ENCODE assay signal across 2 cellular contexts in the genomic region with DNA sequence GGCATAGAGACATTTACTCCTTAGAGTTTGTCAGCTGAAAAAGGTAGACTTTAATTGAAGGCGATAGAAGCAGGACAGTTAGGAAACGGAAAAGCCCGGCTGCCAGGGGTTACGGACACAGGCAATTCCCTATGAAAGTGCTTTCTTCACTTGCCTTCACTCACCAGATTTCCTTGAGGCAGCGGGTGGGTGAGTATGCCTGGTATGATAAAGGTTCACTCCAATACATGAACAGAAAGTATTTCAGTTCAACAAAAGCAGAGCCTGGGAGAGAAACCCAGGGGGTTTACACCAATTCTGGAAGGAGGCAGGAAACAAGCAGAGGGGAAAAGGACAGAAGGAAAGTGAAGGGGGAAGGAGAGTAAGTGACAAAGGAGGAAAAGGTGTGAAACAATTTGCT.
TF ChIP-seq lines count a peak whose summit lies in the region.

No MANE protein-coding gene starts in this region.

TF ChIP-seq in GM23338, 12 proteins besides CTCF, POLR2A, EP300 and RAD21 (continues in another document):
- TF ChIP-seq EZH2 (IDR thresholded peaks at IDR 0.05; ENCODE audit: low read depth, unreplicated experiment) (no peak), NANOG (IDR thresholded peaks at IDR 0.05; ENCODE audit: borderline replicate concordance) (no peak), POLR2AphosphoS5 (IDR thresholded peaks at IDR 0.05; ENCODE audit: low read depth) (no peak), JUNB (IDR thresholded peaks at IDR 0.05; ENCODE audit: unreplicated experiment) (no peak), ZNF331 (CRISPR knock-in tag; IDR thresholded peaks at IDR 0.05; ENCODE audit: low read depth) (no peak), EZH2phosphoT487 (IDR thresholded peaks at IDR 0.05; ENCODE audit: unreplicated experiment) (no peak), ZNF114 (CRISPR knock-in tag; IDR thresholded peaks at IDR 0.05) (no peak), STAT1 (IDR thresholded peaks at IDR 0.05; ENCODE audit: unreplicated experiment) (no peak), CREB1 (CRISPR knock-in tag; IDR thresholded peaks at IDR 0.05; ENCODE audit: low read depth) (no peak)
- TF ChIP-seq, protein P1, sequence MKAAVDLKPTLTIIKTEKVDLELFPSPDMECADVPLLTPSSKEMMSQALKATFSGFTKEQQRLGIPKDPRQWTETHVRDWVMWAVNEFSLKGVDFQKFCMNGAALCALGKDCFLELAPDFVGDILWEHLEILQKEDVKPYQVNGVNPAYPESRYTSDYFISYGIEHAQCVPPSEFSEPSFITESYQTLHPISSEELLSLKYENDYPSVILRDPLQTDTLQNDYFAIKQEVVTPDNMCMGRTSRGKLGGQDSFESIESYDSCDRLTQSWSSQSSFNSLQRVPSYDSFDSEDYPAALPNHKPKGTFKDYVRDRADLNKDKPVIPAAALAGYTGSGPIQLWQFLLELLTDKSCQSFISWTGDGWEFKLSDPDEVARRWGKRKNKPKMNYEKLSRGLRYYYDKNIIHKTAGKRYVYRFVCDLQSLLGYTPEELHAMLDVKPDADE (IDR thresholded peaks at IDR 0.05): no peak
- TF ChIP-seq, protein P2, sequence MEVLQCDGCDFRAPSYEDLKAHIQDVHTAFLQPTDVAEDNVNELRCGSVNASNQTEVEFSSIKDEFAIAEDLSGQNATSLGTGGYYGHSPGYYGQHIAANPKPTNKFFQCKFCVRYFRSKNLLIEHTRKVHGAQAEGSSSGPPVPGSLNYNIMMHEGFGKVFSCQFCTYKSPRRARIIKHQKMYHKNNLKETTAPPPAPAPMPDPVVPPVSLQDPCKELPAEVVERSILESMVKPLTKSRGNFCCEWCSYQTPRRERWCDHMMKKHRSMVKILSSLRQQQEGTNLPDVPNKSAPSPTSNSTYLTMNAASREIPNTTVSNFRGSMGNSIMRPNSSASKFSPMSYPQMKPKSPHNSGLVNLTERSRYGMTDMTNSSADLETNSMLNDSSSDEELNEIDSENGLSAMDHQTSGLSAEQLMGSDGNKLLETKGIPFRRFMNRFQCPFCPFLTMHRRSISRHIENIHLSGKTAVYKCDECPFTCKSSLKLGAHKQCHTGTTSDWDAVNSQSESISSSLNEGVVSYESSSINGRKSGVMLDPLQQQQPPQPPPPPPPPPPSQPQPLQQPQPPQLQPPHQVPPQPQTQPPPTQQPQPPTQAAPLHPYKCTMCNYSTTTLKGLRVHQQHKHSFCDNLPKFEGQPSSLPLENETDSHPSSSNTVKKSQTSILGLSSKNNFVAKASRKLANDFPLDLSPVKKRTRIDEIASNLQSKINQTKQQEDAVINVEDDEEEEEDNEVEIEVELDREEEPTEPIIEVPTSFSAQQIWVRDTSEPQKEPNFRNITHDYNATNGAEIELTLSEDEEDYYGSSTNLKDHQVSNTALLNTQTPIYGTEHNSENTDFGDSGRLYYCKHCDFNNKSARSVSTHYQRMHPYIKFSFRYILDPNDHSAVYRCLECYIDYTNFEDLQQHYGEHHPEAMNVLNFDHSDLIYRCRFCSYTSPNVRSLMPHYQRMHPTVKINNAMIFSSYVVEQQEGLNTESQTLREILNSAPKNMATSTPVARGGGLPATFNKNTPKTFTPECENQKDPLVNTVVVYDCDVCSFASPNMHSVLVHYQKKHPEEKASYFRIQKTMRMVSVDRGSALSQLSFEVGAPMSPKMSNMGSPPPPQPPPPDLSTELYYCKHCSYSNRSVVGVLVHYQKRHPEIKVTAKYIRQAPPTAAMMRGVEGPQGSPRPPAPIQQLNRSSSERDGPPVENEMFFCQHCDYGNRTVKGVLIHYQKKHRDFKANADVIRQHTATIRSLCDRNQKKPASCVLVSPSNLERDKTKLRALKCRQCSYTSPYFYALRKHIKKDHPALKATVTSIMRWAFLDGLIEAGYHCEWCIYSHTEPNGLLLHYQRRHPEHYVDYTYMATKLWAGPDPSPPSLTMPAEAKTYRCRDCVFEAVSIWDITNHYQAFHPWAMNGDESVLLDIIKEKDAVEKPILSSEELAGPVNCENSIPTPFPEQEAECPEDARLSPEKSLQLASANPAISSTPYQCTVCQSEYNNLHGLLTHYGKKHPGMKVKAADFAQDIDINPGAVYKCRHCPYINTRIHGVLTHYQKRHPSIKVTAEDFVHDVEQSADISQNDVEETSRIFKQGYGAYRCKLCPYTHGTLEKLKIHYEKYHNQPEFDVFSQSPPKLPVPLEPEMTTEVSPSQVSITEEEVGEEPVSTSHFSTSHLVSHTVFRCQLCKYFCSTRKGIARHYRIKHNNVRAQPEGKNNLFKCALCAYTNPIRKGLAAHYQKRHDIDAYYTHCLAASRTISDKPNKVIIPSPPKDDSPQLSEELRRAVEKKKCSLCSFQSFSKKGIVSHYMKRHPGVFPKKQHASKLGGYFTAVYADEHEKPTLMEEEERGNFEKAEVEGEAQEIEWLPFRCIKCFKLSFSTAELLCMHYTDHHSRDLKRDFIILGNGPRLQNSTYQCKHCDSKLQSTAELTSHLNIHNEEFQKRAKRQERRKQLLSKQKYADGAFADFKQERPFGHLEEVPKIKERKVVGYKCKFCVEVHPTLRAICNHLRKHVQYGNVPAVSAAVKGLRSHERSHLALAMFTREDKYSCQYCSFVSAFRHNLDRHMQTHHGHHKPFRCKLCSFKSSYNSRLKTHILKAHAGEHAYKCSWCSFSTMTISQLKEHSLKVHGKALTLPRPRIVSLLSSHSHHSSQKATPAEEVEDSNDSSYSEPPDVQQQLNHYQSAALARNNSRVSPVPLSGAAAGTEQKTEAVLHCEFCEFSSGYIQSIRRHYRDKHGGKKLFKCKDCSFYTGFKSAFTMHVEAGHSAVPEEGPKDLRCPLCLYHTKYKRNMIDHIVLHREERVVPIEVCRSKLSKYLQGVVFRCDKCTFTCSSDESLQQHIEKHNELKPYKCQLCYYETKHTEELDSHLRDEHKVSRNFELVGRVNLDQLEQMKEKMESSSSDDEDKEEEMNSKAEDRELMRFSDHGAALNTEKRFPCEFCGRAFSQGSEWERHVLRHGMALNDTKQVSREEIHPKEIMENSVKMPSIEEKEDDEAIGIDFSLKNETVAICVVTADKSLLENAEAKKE (CRISPR knock-in tag; IDR thresholded peaks at IDR 0.05): no peak

TF ChIP-seq in H1, 55 proteins besides CTCF, POLR2A, EP300 and RAD21:
- TF ChIP-seq KDM4A (IDR thresholded peaks at IDR 0.05; ENCODE audit: low read depth, low read length, severe bottlenecking) (no peak), JUN (IDR thresholded peaks at IDR 0.05; ENCODE audit: low read depth, low read length) (no peak), HDAC6 (IDR thresholded peaks at IDR 0.05; ENCODE audit: low read depth, low read length) (no peak), SRF (IDR thresholded peaks at IDR 0.05; ENCODE audit: low read depth, low read length) (no peak), SUZ12 (IDR thresholded peaks at IDR 0.05; ENCODE audit: low read length) (no peak), SP1 (IDR thresholded peaks at IDR 0.05; ENCODE audit: low read depth, low read length) (no peak), SAP30 (IDR thresholded peaks at IDR 0.05; ENCODE audit: insufficient read depth, insufficient replicate concordance, low read length) (no peak)
- TF ChIP-seq, protein P3, sequence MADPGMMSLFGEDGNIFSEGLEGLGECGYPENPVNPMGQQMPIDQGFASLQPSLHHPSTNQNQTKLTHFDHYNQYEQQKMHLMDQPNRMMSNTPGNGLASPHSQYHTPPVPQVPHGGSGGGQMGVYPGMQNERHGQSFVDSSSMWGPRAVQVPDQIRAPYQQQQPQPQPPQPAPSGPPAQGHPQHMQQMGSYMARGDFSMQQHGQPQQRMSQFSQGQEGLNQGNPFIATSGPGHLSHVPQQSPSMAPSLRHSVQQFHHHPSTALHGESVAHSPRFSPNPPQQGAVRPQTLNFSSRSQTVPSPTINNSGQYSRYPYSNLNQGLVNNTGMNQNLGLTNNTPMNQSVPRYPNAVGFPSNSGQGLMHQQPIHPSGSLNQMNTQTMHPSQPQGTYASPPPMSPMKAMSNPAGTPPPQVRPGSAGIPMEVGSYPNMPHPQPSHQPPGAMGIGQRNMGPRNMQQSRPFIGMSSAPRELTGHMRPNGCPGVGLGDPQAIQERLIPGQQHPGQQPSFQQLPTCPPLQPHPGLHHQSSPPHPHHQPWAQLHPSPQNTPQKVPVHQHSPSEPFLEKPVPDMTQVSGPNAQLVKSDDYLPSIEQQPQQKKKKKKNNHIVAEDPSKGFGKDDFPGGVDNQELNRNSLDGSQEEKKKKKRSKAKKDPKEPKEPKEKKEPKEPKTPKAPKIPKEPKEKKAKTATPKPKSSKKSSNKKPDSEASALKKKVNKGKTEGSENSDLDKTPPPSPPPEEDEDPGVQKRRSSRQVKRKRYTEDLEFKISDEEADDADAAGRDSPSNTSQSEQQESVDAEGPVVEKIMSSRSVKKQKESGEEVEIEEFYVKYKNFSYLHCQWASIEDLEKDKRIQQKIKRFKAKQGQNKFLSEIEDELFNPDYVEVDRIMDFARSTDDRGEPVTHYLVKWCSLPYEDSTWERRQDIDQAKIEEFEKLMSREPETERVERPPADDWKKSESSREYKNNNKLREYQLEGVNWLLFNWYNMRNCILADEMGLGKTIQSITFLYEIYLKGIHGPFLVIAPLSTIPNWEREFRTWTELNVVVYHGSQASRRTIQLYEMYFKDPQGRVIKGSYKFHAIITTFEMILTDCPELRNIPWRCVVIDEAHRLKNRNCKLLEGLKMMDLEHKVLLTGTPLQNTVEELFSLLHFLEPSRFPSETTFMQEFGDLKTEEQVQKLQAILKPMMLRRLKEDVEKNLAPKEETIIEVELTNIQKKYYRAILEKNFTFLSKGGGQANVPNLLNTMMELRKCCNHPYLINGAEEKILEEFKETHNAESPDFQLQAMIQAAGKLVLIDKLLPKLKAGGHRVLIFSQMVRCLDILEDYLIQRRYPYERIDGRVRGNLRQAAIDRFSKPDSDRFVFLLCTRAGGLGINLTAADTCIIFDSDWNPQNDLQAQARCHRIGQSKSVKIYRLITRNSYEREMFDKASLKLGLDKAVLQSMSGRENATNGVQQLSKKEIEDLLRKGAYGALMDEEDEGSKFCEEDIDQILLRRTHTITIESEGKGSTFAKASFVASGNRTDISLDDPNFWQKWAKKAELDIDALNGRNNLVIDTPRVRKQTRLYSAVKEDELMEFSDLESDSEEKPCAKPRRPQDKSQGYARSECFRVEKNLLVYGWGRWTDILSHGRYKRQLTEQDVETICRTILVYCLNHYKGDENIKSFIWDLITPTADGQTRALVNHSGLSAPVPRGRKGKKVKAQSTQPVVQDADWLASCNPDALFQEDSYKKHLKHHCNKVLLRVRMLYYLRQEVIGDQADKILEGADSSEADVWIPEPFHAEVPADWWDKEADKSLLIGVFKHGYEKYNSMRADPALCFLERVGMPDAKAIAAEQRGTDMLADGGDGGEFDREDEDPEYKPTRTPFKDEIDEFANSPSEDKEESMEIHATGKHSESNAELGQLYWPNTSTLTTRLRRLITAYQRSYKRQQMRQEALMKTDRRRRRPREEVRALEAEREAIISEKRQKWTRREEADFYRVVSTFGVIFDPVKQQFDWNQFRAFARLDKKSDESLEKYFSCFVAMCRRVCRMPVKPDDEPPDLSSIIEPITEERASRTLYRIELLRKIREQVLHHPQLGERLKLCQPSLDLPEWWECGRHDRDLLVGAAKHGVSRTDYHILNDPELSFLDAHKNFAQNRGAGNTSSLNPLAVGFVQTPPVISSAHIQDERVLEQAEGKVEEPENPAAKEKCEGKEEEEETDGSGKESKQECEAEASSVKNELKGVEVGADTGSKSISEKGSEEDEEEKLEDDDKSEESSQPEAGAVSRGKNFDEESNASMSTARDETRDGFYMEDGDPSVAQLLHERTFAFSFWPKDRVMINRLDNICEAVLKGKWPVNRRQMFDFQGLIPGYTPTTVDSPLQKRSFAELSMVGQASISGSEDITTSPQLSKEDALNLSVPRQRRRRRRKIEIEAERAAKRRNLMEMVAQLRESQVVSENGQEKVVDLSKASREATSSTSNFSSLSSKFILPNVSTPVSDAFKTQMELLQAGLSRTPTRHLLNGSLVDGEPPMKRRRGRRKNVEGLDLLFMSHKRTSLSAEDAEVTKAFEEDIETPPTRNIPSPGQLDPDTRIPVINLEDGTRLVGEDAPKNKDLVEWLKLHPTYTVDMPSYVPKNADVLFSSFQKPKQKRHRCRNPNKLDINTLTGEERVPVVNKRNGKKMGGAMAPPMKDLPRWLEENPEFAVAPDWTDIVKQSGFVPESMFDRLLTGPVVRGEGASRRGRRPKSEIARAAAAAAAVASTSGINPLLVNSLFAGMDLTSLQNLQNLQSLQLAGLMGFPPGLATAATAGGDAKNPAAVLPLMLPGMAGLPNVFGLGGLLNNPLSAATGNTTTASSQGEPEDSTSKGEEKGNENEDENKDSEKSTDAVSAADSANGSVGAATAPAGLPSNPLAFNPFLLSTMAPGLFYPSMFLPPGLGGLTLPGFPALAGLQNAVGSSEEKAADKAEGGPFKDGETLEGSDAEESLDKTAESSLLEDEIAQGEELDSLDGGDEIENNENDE (IDR thresholded peaks at IDR 0.05; ENCODE audit: insufficient replicate concordance, low read length): no peak
- TF ChIP-seq, protein P4, sequence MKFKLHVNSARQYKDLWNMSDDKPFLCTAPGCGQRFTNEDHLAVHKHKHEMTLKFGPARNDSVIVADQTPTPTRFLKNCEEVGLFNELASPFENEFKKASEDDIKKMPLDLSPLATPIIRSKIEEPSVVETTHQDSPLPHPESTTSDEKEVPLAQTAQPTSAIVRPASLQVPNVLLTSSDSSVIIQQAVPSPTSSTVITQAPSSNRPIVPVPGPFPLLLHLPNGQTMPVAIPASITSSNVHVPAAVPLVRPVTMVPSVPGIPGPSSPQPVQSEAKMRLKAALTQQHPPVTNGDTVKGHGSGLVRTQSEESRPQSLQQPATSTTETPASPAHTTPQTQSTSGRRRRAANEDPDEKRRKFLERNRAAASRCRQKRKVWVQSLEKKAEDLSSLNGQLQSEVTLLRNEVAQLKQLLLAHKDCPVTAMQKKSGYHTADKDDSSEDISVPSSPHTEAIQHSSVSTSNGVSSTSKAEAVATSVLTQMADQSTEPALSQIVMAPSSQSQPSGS (IDR thresholded peaks at IDR 0.05; ENCODE audit: low read length): no peak
